ENCODE assay signal across 8 cellular contexts in genomic region chr2:69714539-69715220, GRCh38. TPM values are rescaled to one million over a fixed set of nuclear protein-coding genes. Genes with fewer than 3 reads are reported as not detected.
DNase-seq lines count a peak whose midpoint lies in the region; ATAC-seq and TF ChIP-seq lines count a peak whose summit lies in the region.
"Not testable (repeated sequence)": the region's sequence is repeated elsewhere in the genome, so short reads cannot be mapped to it uniquely, and the experiment has no call there.

No MANE protein-coding gene starts in this region.

- not testable (repeated sequence) for TF ChIP-seq POLR2A in testis (IDR thresholded peaks at IDR 0.05)

- 13 to 29% methylated on average over 1 to 9 of the region's 9 CpGs for WGBS in testis, 2 donors

- not testable (repeated sequence) for H3K27ac Mint-ChIP-seq in activated naive CD4-positive, alpha-beta T cell treated with anti-CD3 and anti-CD28 coated beads for 36 hours

- intact Hi-C loops in activated naive CD4-positive, alpha-beta T cell treated with anti-CD3 and anti-CD28 coated beads for 36 hours (cut with micrococcal nuclease) = loop anchor here (1.0 to 5.0 kb wide), 6 partner anchors 66 to 688 kb away; partner anchors contain the start of gene NFU1
- intact Hi-C loops in testis (cut with DNase I; ENCODE audit: low total_unique reads) = loop anchor here (10.0 kb wide), 1 partner anchor 150 kb away; no protein-coding TSS in a partner anchor

- H4K20me1 ChIP-seq in SU-DHL-6 (ENCODE audit: low read depth, low read length); osteoblast (ENCODE audit: insufficient read depth, low read length): not testable (repeated sequence)

- not testable (repeated sequence) for H3K4me3 ChIP-seq in SU-DHL-6 (ENCODE audit: insufficient read depth, low read length, poor library complexity, severe bottlenecking); testis
- H3K4me3 ChIP-seq in osteoblast (ENCODE audit: insufficient read depth, low read length) = peak overlapping the region; percentile 37

- not testable (repeated sequence) for H3K9me2 ChIP-seq in SU-DHL-6 (replicated peaks; ENCODE audit: insufficient read depth, low read length)

- H3K27ac ChIP-seq in SU-DHL-6 (ENCODE audit: low read depth, low read length); osteoblast (ENCODE audit: low read depth, low read length); testis: not testable (repeated sequence)

- peak; percentile 75 for ATAC-seq in HG02588 (IDR thresholded peaks at IDR 0.05; ENCODE audit: unreplicated experiment)

- H3K36me3 Mint-ChIP-seq in activated naive CD4-positive, alpha-beta T cell treated with anti-CD3 and anti-CD28 coated beads for 36 hours (ENCODE audit: low read depth) = not testable (repeated sequence)

- CTCF ChIA-PET in activated naive CD4-positive, alpha-beta T cell treated with anti-CD3 and anti-CD28 coated beads for 36 hours (lab: Charles Lee) = interaction anchor here (0.5 to 7.4 kb wide), 28 partner anchors 9 to 386 kb away, joined by 3 to 47 read pairs (median 4); partner anchors contain the start of gene NFU1

- TF ChIP-seq CTCF in SU-DHL-6 (IDR thresholded peaks at IDR 0.05; ENCODE audit: insufficient read depth, low read length, poor library complexity, severe bottlenecking) (peak; percentile 34), osteoblast (IDR thresholded peaks at IDR 0.05; ENCODE audit: extremely low read depth, low read depth, low read length) (peak; percentile 80), testis (IDR thresholded peaks at IDR 0.05) (peak; percentile 57 to 70 (median 66))

- peaks cover 15% of the 10 kb centered on the region for H3K4me1 ChIP-seq in osteoblast (ENCODE audit: insufficient read depth, low read length)
- not testable (repeated sequence) for H3K4me1 ChIP-seq in testis

- not testable (repeated sequence) for H3K4me3 Mint-ChIP-seq in activated naive CD4-positive, alpha-beta T cell treated with anti-CD3 and anti-CD28 coated beads for 36 hours

- not testable (repeated sequence) for H2AFZ ChIP-seq in SU-DHL-6 (ENCODE audit: low read depth, low read length, severe bottlenecking); osteoblast (ENCODE audit: low read length)

- not testable (repeated sequence) for H3K9me3 Mint-ChIP-seq in activated naive CD4-positive, alpha-beta T cell treated with anti-CD3 and anti-CD28 coated beads for 36 hours

- not testable (repeated sequence) for H3K27me3 Mint-ChIP-seq in activated naive CD4-positive, alpha-beta T cell treated with anti-CD3 and anti-CD28 coated beads for 36 hours (ENCODE audit: low read depth)

- H3F3A ChIP-seq in SU-DHL-6 (ENCODE audit: insufficient read depth) = not testable (repeated sequence)

- not testable (repeated sequence) for H3K79me2 ChIP-seq in SU-DHL-6 (ENCODE audit: insufficient read depth, low read length); osteoblast (ENCODE audit: insufficient read depth, low read length)

- not testable (repeated sequence) for H3K27me3 ChIP-seq in SU-DHL-6 (ENCODE audit: low read length); osteoblast (ENCODE audit: insufficient read depth, low read length); testis

- DNase-seq in GF-D8 (lab: John Stamatoyannopoulos, UW) (peak; percentile 63), NCI-H146 (lab: John Stamatoyannopoulos, UW) (peak; percentile 70), germinal center (ENCODE audit: low spot score) (peak; percentile 66), osteoblast (ENCODE audit: insufficient read length, low spot score, missing footprints) (peak; percentile 77), testis (peak; percentile 93)
- DNase-seq in activated naive CD4-positive, alpha-beta T cell treated with anti-CD3 and anti-CD28 coated beads for 36 hours = peak; percentile 97

- not testable (repeated sequence) for H3K9me3 ChIP-seq in SU-DHL-6 (ENCODE audit: insufficient read depth, low read length); osteoblast (ENCODE audit: low read depth, low read length); testis

- not testable (repeated sequence) for H3K36me3 ChIP-seq in SU-DHL-6 (ENCODE audit: low read length); osteoblast (ENCODE audit: insufficient read depth, low read length); testis (ENCODE audit: low read depth, missing control alignments)

- H3K4me2 ChIP-seq in SU-DHL-6 (ENCODE audit: low read depth, low read length, poor library complexity, severe bottlenecking) = not testable (repeated sequence)
- H3K4me2 ChIP-seq in osteoblast (ENCODE audit: insufficient read depth, low read length) = peak overlapping the region; percentile 46

- peaks cover 10% of the 10 kb centered on the region for H3K4me1 Mint-ChIP-seq in activated naive CD4-positive, alpha-beta T cell treated with anti-CD3 and anti-CD28 coated beads for 36 hours (ENCODE audit: low read depth)

- H3K9ac ChIP-seq in SU-DHL-6 (ENCODE audit: low read length) = not testable (repeated sequence)

RNA-seq across cellular contexts. Expression of gene ANXA4, which starts 27.3 kb away (rescaled TPM):
- total RNA-seq in activated naive CD4-positive, alpha-beta T cell treated with anti-CD3 and anti-CD28 coated beads for 36 hours = 10 to 100 TPM; 21.4 to 23.9 TPM
- total RNA-seq in osteoblast (38.4 and 43.9 TPM in 2 replicates), testis (10 to 100 TPM; 27.1 to 30.2 TPM)
- 71.2 TPM for polyA plus RNA-seq in testis (ENCODE audit: insufficient read depth, low read depth, low replicate concordance)
